ENCODE assay signal across 1 cellular context in the genomic region with DNA sequence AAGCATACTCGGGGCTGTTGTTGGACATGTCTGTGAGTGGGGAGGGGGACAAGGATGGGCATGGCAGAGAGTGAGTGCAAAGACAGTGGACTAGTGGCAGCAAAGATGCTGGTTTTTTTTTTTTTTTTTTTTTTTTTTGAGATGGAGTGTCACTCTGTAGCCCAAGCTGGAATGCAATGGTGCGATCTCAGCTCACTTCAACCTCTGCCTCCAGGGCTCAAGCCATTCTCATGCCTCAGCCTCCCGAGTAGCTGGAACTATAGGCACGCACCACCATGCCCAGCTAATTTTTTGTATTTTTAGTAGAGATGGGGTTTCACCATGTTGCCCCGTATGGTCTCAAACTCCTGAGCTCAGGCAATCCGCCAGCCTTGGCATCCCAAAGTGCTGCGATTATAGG. TPM values are rescaled to one million over a fixed set of nuclear protein-coding genes. Genes with fewer than 3 reads are reported as not detected.
"Had no signal": no experiment of that assay in that cellular context is flagged by ENCODE, and none has a peak within 500 bp of the region (broad histone marks: within the 10 kb centered on the region; RNA-seq: fewer than 3 reads in every experiment).

No MANE protein-coding gene starts in this region.

RNA-seq across cellular contexts. Expression of a gene that starts 42.0 kb away (rescaled TPM):
- total RNA-seq: SK-MEL-5 had no signal
